Comparison of ENCODE assay signal across 1 cellular context in the genomic region with DNA sequence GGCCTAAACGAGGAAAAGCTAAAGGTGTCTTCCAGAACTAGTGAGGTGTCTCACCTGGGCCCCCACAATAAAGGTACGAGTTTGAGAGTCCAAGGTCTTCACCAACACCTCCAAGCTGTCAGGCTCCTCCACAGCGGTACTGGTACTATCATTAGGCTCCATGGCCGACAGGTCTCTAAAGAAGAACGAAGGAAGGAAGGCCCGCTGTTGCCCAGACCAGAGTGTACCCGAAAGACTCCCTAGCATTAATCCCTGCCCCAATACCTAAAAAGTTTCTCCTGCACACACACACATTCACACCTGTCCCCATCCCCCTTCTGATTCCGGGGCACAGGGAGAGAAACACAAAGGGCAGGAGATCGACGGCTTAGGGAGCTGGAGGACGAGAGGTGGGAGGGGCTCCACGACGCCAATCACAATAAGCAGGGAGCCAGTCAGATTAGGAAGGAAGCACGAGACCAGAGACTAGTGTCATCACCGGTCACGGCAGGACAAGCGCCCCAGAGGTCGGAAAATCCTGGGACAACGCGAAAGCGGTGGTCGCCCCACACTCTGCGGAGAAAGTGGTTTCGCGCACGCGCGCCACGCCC.
TF ChIP-seq lines count a peak whose summit lies in the region.

No MANE protein-coding gene starts in this region.

TF ChIP-seq in K562, 482 proteins besides CTCF, POLR2A, EP300 and RAD21 (continued from another document and continues in another):
- TF ChIP-seq, protein P1, sequence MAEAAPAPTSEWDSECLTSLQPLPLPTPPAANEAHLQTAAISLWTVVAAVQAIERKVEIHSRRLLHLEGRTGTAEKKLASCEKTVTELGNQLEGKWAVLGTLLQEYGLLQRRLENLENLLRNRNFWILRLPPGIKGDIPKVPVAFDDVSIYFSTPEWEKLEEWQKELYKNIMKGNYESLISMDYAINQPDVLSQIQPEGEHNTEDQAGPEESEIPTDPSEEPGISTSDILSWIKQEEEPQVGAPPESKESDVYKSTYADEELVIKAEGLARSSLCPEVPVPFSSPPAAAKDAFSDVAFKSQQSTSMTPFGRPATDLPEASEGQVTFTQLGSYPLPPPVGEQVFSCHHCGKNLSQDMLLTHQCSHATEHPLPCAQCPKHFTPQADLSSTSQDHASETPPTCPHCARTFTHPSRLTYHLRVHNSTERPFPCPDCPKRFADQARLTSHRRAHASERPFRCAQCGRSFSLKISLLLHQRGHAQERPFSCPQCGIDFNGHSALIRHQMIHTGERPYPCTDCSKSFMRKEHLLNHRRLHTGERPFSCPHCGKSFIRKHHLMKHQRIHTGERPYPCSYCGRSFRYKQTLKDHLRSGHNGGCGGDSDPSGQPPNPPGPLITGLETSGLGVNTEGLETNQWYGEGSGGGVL (CRISPR knock-in tag; IDR thresholded peaks at IDR 0.05), result no peak
- TF ChIP-seq ZNF583 (CRISPR knock-in tag; IDR thresholded peaks at IDR 0.05) (peak; percentile 27; the same call in 1 of the 2 replicates), ZNF551 (CRISPR knock-in tag; IDR thresholded peaks at IDR 0.05) (no peak), JUND (IDR thresholded peaks at IDR 0.05; ENCODE audit: borderline replicate concordance, low read depth, low read length) (peak; percentile 72; the same call in 1 of the 2 replicates), JUND (tag; IDR thresholded peaks at IDR 0.05; ENCODE audit: borderline replicate concordance, low read depth, low read length) (0 out of 3 replicates have a peak, but pooled peaks have one; percentile 63), RBM14 (IDR thresholded peaks at IDR 0.05; ENCODE audit: borderline replicate concordance, insufficient read depth, low read depth, low read length) (no peak), LARP7 (IDR thresholded peaks at IDR 0.05) (no peak), MYC (IDR thresholded peaks at IDR 0.05; ENCODE audit: low read depth, low read length) (peak; percentile 75; the same call in 1 of the 2 replicates), MYC (CRISPR knock-in tag; IDR thresholded peaks at IDR 0.05; ENCODE audit: borderline replicate concordance, low read depth) (no peak), CBX5 (IDR thresholded peaks at IDR 0.05; ENCODE audit: borderline replicate concordance, low read depth) (no peak), SMAD1 (IDR thresholded peaks at IDR 0.05; ENCODE audit: low read depth, low read length, partially characterized antibody) (no peak), ESRRB (CRISPR knock-in tag; IDR thresholded peaks at IDR 0.05; ENCODE audit: borderline replicate concordance) (no peak), MECOM (CRISPR knock-in tag; IDR thresholded peaks at IDR 0.05) (no peak), ETV6 (IDR thresholded peaks at IDR 0.05; ENCODE audit: borderline replicate concordance in 1 of 2, low read depth in 2 of 2, low read length in 1 of 2) (no peak; a peak in 1 of 4 replicates), ETV6 (CRISPR knock-in tag; IDR thresholded peaks at IDR 0.05; ENCODE audit: borderline replicate concordance) (0 out of 2 replicates have a peak, but pooled peaks have one; percentile 8), ZNF212 (CRISPR knock-in tag; IDR thresholded peaks at IDR 0.05) (no peak), KLF1 (tag; IDR thresholded peaks at IDR 0.05) (no peak), ILF3 (IDR thresholded peaks at IDR 0.05; ENCODE audit: borderline replicate concordance) (no peak), NR2C1 (IDR thresholded peaks at IDR 0.05) (no peak), NR2C1 (tag; IDR thresholded peaks at IDR 0.05) (peak; percentile 62), GTF2E2 (tag; IDR thresholded peaks at IDR 0.05) (no peak; the same call in 1 of the 2 replicates), NR2F6 (CRISPR knock-in tag; IDR thresholded peaks at IDR 0.05) (0 out of 2 replicates have a peak, but pooled peaks have one; percentile 19), TEAD1 (CRISPR knock-in tag; IDR thresholded peaks at IDR 0.05) (0 out of 4 replicates have a peak, but pooled peaks of 1 of the 2 experiments have one; percentile 6), KAT2B (IDR thresholded peaks at IDR 0.05; ENCODE audit: low read depth, low read length) (no peak), ZKSCAN3 (CRISPR knock-in tag; IDR thresholded peaks at IDR 0.05) (no peak), TOE1 (IDR thresholded peaks at IDR 0.05; ENCODE audit: borderline replicate concordance) (no peak), TOE1 (CRISPR knock-in tag; IDR thresholded peaks at IDR 0.05; ENCODE audit: borderline replicate concordance, low read depth) (peak; percentile 81; the same call in 1 of the 2 replicates), DMBX1 (CRISPR knock-in tag; IDR thresholded peaks at IDR 0.05; ENCODE audit: borderline replicate concordance) (no peak), ZBTB1 (CRISPR knock-in tag; IDR thresholded peaks at IDR 0.05; ENCODE audit: borderline replicate concordance, low read depth) (0 out of 2 replicates have a peak, but pooled peaks have one; percentile 13), BDP1 (IDR thresholded peaks at IDR 0.05; ENCODE audit: insufficient read depth, insufficient read length) (no peak), ZNF263 (CRISPR knock-in tag; IDR thresholded peaks at IDR 0.05; ENCODE audit: borderline replicate concordance) (peak; percentile 26; the same call in 1 of the 2 replicates), XRCC3 (IDR thresholded peaks at IDR 0.05) (no peak), SMARCC2 (IDR thresholded peaks at IDR 0.05; ENCODE audit: low read depth) (no peak), KDM2B (CRISPR knock-in tag; IDR thresholded peaks at IDR 0.05) (no peak), PYGO2 (tag; IDR thresholded peaks at IDR 0.05) (0 out of 2 replicates have a peak, but pooled peaks have one; percentile 26), CBFA2T3 (IDR thresholded peaks at IDR 0.05) (no peak; the same call in 1 of the 2 replicates), SLC30A9 (CRISPR knock-in tag; IDR thresholded peaks at IDR 0.05) (0 out of 2 replicates have a peak, but pooled peaks have one; percentile 53), SETDB1 (IDR thresholded peaks at IDR 0.05; ENCODE audit: low read length) (no peak), TAF7 (tag; IDR thresholded peaks at IDR 0.05) (peak; percentile 67; the same call in 1 of the 2 replicates), CREB1 (IDR thresholded peaks at IDR 0.05) (no peak; the same call in 1 of the 2 replicates), CREB1 (CRISPR knock-in tag; IDR thresholded peaks at IDR 0.05) (no peak)
- TF ChIP-seq, protein P2, sequence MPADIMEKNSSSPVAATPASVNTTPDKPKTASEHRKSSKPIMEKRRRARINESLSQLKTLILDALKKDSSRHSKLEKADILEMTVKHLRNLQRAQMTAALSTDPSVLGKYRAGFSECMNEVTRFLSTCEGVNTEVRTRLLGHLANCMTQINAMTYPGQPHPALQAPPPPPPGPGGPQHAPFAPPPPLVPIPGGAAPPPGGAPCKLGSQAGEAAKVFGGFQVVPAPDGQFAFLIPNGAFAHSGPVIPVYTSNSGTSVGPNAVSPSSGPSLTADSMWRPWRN (IDR thresholded peaks at IDR 0.05; ENCODE audit: low read depth), result no peak
- TF ChIP-seq, protein P3, sequence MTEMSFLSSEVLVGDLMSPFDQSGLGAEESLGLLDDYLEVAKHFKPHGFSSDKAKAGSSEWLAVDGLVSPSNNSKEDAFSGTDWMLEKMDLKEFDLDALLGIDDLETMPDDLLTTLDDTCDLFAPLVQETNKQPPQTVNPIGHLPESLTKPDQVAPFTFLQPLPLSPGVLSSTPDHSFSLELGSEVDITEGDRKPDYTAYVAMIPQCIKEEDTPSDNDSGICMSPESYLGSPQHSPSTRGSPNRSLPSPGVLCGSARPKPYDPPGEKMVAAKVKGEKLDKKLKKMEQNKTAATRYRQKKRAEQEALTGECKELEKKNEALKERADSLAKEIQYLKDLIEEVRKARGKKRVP (CRISPR knock-in tag; IDR thresholded peaks at IDR 0.05), result no peak
- TF ChIP-seq, protein P4, sequence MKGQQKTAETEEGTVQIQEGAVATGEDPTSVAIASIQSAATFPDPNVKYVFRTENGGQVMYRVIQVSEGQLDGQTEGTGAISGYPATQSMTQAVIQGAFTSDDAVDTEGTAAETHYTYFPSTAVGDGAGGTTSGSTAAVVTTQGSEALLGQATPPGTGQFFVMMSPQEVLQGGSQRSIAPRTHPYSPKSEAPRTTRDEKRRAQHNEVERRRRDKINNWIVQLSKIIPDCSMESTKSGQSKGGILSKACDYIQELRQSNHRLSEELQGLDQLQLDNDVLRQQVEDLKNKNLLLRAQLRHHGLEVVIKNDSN (CRISPR knock-in tag; IDR thresholded peaks at IDR 0.05), result peak; percentile 24; the same call in 1 of the 2 replicates
- TF ChIP-seq, protein P5, sequence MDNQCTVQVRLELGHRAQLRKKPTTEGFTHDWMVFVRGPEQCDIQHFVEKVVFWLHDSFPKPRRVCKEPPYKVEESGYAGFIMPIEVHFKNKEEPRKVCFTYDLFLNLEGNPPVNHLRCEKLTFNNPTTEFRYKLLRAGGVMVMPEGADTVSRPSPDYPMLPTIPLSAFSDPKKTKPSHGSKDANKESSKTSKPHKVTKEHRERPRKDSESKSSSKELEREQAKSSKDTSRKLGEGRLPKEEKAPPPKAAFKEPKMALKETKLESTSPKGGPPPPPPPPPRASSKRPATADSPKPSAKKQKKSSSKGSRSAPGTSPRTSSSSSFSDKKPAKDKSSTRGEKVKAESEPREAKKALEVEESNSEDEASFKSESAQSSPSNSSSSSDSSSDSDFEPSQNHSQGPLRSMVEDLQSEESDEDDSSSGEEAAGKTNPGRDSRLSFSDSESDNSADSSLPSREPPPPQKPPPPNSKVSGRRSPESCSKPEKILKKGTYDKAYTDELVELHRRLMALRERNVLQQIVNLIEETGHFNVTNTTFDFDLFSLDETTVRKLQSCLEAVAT (IDR thresholded peaks at IDR 0.05), result peak in 1 of 2 experiments; percentile 18; a peak in 1 of 4 replicates
- TF ChIP-seq, protein P6, sequence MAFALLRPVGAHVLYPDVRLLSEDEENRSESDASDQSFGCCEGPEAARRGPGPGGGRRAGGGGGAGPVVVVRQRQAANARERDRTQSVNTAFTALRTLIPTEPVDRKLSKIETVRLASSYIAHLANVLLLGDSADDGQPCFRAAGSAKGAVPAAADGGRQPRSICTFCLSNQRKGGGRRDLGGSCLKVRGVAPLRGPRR (CRISPR knock-in tag; IDR thresholded peaks at IDR 0.05), result 0 out of 2 replicates have a peak, but pooled peaks have one; percentile 20
- TF ChIP-seq, protein P7, sequence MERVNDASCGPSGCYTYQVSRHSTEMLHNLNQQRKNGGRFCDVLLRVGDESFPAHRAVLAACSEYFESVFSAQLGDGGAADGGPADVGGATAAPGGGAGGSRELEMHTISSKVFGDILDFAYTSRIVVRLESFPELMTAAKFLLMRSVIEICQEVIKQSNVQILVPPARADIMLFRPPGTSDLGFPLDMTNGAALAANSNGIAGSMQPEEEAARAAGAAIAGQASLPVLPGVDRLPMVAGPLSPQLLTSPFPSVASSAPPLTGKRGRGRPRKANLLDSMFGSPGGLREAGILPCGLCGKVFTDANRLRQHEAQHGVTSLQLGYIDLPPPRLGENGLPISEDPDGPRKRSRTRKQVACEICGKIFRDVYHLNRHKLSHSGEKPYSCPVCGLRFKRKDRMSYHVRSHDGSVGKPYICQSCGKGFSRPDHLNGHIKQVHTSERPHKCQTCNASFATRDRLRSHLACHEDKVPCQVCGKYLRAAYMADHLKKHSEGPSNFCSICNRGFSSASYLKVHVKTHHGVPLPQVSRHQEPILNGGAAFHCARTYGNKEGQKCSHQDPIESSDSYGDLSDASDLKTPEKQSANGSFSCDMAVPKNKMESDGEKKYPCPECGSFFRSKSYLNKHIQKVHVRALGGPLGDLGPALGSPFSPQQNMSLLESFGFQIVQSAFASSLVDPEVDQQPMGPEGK (CRISPR knock-in tag; IDR thresholded peaks at IDR 0.05; ENCODE audit: borderline replicate concordance), result no peak
- TF ChIP-seq, protein P8, sequence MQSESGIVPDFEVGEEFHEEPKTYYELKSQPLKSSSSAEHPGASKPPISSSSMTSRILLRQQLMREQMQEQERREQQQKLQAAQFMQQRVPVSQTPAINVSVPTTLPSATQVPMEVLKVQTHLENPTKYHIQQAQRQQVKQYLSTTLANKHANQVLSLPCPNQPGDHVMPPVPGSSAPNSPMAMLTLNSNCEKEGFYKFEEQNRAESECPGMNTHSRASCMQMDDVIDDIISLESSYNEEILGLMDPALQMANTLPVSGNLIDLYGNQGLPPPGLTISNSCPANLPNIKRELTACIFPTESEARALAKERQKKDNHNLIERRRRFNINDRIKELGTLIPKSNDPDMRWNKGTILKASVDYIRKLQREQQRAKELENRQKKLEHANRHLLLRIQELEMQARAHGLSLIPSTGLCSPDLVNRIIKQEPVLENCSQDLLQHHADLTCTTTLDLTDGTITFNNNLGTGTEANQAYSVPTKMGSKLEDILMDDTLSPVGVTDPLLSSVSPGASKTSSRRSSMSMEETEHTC (IDR thresholded peaks at IDR 0.05), result peak; percentile 82
- TF ChIP-seq, protein P9, sequence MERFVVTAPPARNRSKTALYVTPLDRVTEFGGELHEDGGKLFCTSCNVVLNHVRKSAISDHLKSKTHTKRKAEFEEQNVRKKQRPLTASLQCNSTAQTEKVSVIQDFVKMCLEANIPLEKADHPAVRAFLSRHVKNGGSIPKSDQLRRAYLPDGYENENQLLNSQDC (CRISPR knock-in tag; IDR thresholded peaks at IDR 0.05), result no peak
- TF ChIP-seq, protein P10, sequence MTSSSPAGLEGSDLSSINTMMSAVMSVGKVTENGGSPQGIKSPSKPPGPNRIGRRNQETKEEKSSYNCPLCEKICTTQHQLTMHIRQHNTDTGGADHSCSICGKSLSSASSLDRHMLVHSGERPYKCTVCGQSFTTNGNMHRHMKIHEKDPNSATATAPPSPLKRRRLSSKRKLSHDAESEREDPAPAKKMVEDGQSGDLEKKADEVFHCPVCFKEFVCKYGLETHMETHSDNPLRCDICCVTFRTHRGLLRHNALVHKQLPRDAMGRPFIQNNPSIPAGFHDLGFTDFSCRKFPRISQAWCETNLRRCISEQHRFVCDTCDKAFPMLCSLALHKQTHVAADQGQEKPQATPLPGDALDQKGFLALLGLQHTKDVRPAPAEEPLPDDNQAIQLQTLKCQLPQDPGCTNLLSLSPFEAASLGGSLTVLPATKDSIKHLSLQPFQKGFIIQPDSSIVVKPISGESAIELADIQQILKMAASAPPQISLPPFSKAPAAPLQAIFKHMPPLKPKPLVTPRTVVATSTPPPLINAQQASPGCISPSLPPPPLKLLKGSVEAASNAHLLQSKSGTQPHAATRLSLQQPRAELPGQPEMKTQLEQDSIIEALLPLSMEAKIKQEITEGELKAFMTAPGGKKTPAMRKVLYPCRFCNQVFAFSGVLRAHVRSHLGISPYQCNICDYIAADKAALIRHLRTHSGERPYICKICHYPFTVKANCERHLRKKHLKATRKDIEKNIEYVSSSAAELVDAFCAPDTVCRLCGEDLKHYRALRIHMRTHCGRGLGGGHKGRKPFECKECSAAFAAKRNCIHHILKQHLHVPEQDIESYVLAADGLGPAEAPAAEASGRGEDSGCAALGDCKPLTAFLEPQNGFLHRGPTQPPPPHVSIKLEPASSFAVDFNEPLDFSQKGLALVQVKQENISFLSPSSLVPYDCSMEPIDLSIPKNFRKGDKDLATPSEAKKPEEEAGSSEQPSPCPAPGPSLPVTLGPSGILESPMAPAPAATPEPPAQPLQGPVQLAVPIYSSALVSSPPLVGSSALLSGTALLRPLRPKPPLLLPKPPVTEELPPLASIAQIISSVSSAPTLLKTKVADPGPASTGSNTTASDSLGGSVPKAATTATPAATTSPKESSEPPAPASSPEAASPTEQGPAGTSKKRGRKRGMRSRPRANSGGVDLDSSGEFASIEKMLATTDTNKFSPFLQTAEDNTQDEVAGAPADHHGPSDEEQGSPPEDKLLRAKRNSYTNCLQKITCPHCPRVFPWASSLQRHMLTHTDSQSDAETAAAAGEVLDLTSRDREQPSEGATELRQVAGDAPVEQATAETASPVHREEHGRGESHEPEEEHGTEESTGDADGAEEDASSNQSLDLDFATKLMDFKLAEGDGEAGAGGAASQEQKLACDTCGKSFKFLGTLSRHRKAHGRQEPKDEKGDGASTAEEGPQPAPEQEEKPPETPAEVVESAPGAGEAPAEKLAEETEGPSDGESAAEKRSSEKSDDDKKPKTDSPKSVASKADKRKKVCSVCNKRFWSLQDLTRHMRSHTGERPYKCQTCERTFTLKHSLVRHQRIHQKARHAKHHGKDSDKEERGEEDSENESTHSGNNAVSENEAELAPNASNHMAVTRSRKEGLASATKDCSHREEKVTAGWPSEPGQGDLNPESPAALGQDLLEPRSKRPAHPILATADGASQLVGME (CRISPR knock-in tag; IDR thresholded peaks at IDR 0.05), result no peak; the same call in 1 of the 2 replicates
